ENCODE assay signal across 8 cellular contexts in the genomic region with DNA sequence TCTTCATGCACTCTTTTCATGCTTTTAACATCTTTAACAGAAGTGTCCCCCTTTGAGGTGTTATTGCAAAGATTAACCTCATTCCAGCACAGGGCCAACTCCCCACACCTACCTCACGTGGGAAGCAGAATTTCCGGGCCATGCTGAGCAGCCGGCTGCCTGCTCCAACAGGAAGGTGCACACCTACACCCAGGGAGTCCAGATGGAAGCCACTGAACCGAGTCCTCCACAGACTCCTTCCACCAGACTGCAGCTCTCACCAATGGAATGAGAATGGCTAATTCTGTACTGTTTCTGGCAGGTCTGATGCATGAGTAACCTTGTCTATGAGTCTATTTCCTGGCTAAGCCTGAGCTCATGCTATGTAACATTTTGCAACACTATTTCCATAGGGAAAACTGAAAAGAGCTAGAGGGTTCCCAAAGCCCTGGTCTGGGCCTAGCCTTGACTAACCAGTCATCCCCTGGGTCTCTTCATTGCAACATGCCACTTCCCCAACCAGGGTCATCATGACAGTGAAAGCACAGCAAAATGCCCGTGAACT. TPM values are rescaled to one million over a fixed set of nuclear protein-coding genes. Genes with fewer than 3 reads are reported as not detected.
A peak's percentile ranks its signal among the peaks of the same experiment; 100 is the strongest.
DNase-seq lines count a peak whose midpoint lies in the region; ATAC-seq and TF ChIP-seq lines count a peak whose summit lies in the region.

No MANE protein-coding gene starts in this region.

- peak; percentile 95 for TF ChIP-seq EP300 in Ishikawa (IDR thresholded peaks at IDR 0.05; ENCODE audit: borderline replicate concordance)

- peaks cover 20% of the 10 kb centered on the region for H3K79me1 ChIP-seq in mesenchymal stem cell (replicated peaks; ENCODE audit: low read length, poor library complexity, severe bottlenecking)

- intact Hi-C loops in adrenal gland (cut with DNase I) = no loop called here

- no peak overlapping the region for H3K23ac ChIP-seq in mesenchymal stem cell (ENCODE audit: low read length in 2 of 2)

- peak overlapping the region; percentile 12 for H2BK15ac ChIP-seq in mesenchymal stem cell (ENCODE audit: low read depth, poor library complexity, severe bottlenecking)

- H3K4me1 ChIP-seq in mesenchymal stem cell (ENCODE audit: control insufficient read depth, insufficient read depth, low read depth, low read length) (peaks cover 46% of the 10 kb centered on the region), adrenal gland (replicated peaks in 1 of 2) (peaks cover 0 to 11% of the 10 kb centered on the region in 2 donors)

- H4K91ac ChIP-seq in mesenchymal stem cell (ENCODE audit: low read length) = peak overlapping the region; percentile 93

- H2BK5ac ChIP-seq in mesenchymal stem cell (ENCODE audit: low read depth, low read length, poor library complexity, severe bottlenecking) = no peak overlapping the region

- 36% methylated on average over 5 of the region's 5 CpGs for WGBS in mesenchymal stem cell
- WGBS in adrenal gland, 4 donors = 75 to 89% (median 83%) methylated on average over 5 of the region's 5 CpGs

- H3K4ac ChIP-seq in mesenchymal stem cell (ENCODE audit: low read depth in 1 of 2, low read length in 2 of 2) = peak overlapping the region in 1 of 2 experiments; percentile 91

- no peak overlapping the region for H2BK12ac ChIP-seq in mesenchymal stem cell (ENCODE audit: low read length in 2 of 2)

- peak; percentile 34; the same call in 1 of the 2 replicates for TF ChIP-seq RAD21 in Ishikawa (IDR thresholded peaks at IDR 0.05; ENCODE audit: low read depth)

- H3K9me3 ChIP-seq in mesenchymal stem cell (ENCODE audit: control insufficient read depth, low read length) (no peaks in the 10 kb centered on the region), adrenal gland (replicated peaks in 1 of 3) (no peaks in the 10 kb centered on the region)

- DNase-seq in AG04449 (ENCODE audit: low read depth, low spot score) = peak; percentile 98
- peak; percentile 96 for DNase-seq in cerebellar cortex (ENCODE audit: low spot score)
- peak; percentile 99 for DNase-seq in mesenchymal stem cell
- DNase-seq in adrenal gland = no peak

- H3K27me3 ChIP-seq in mesenchymal stem cell (ENCODE audit: control insufficient read depth in 1 of 2, insufficient read depth in 1 of 2, low read length in 2 of 2) (no peaks in the 10 kb centered on the region), adrenal gland (no peaks in the 10 kb centered on the region)

- H3K27ac ChIP-seq in mesenchymal stem cell (ENCODE audit: low read length, poor library complexity, severe bottlenecking) (peak overlapping the region; percentile 77), adrenal gland (peak overlapping the region in 1 of 5 donors; percentile 37)

- H3K36me3 ChIP-seq in mesenchymal stem cell (ENCODE audit: control insufficient read depth in 1 of 2, insufficient read depth in 2 of 2, low read depth in 1 of 2, low read length in 2 of 2) (peaks cover 59 to 69% of the 10 kb centered on the region in 2 experiments), adrenal gland (replicated peaks in 1 of 2) (peaks cover 0 to 59% of the 10 kb centered on the region in 2 donors)

- no peak overlapping the region for H2AK5ac ChIP-seq in mesenchymal stem cell (ENCODE audit: low read length, severe bottlenecking)

- CTCF ChIA-PET in AG04449 (lab: Yijun Ruan, JAX) = interaction anchor here (0.8 to 1.8 kb wide), 4 partner anchors 9 to 311 kb away, joined by 3 to 6 read pairs (median 4); no protein-coding TSS in a partner anchor

- H2AFZ ChIP-seq in mesenchymal stem cell (ENCODE audit: low read depth, low read length) = no peak overlapping the region

- no peak overlapping the region for H3K14ac ChIP-seq in mesenchymal stem cell (ENCODE audit: low read length in 2 of 2)

- H3K9ac ChIP-seq in mesenchymal stem cell (ENCODE audit: low read length) = peak overlapping the region; percentile 89

- H3K4me3 ChIP-seq in AG04449 (ENCODE audit: low read depth, low read length) (peak overlapping the region; percentile 38), mesenchymal stem cell (ENCODE audit: insufficient read depth in 1 of 2, low read depth in 1 of 2, low read length in 2 of 2) (peak overlapping the region in 1 of 2 experiments; percentile 66), adrenal gland (no peak overlapping the region)

- POLR2A ChIA-PET in AG04449 (lab: Yijun Ruan, JAX) = interaction anchor here (0.7 to 1.5 kb wide), 4 partner anchors 9 to 34 kb away, joined by 3 read pairs; no protein-coding TSS in a partner anchor

- no peak overlapping the region for H3K4me2 ChIP-seq in mesenchymal stem cell (ENCODE audit: low read length, poor library complexity, severe bottlenecking)

- TF ChIP-seq CTCF in AG04449 (IDR thresholded peaks at IDR 0.05; ENCODE audit: insufficient read depth, low read length, missing control alignments) = no peak
- TF ChIP-seq CTCF in adrenal gland (IDR thresholded peaks at IDR 0.05) = no peak

- H4K8ac ChIP-seq in mesenchymal stem cell (ENCODE audit: low read length) = peak overlapping the region; percentile 90

- no peak for TF ChIP-seq POLR2A in adrenal gland (IDR thresholded peaks at IDR 0.05)

- peak overlapping the region; percentile 11 for H2BK120ac ChIP-seq in mesenchymal stem cell (ENCODE audit: low read depth, low read length)

- ATAC-seq in HG02588 (IDR thresholded peaks at IDR 0.05; ENCODE audit: unreplicated experiment) = no peak
- ATAC-seq in HG03571 (IDR thresholded peaks at IDR 0.05; ENCODE audit: unreplicated experiment) = no peak
- ATAC-seq in GM19035 (IDR thresholded peaks at IDR 0.05; ENCODE audit: unreplicated experiment) = no peak

- H3K18ac ChIP-seq in mesenchymal stem cell (ENCODE audit: low read depth in 1 of 2, low read length in 2 of 2) = peak overlapping the region; percentile 7 to 87

TF ChIP-seq in Ishikawa, 13 proteins besides CTCF, POLR2A, EP300 and RAD21:
- TF ChIP-seq, protein P1, sequence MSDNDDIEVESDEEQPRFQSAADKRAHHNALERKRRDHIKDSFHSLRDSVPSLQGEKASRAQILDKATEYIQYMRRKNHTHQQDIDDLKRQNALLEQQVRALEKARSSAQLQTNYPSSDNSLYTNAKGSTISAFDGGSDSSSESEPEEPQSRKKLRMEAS (IDR thresholded peaks at IDR 0.05) = peak; percentile 96
- TF ChIP-seq TCF12 (IDR thresholded peaks at IDR 0.05; ENCODE audit: low read depth) (peak; percentile 96), TAF1 (IDR thresholded peaks at IDR 0.05; ENCODE audit: low read depth) (no peak), CREB1 (IDR thresholded peaks at IDR 0.05; ENCODE audit: low read depth) (no peak; the same call in 1 of the 2 replicates), YY1 (IDR thresholded peaks at IDR 0.05; ENCODE audit: low read depth) (no peak), TEAD4 (IDR thresholded peaks at IDR 0.05) (peak; percentile 62), NFIC (IDR thresholded peaks at IDR 0.05) (peak; percentile 81), EGR1 (IDR thresholded peaks at IDR 0.05) (no peak), CEBPB (IDR thresholded peaks at IDR 0.05) (peak; percentile 86), FOXM1 (IDR thresholded peaks at IDR 0.05; ENCODE audit: borderline replicate concordance, low read depth) (peak; percentile 85)
- TF ChIP-seq, protein P2, sequence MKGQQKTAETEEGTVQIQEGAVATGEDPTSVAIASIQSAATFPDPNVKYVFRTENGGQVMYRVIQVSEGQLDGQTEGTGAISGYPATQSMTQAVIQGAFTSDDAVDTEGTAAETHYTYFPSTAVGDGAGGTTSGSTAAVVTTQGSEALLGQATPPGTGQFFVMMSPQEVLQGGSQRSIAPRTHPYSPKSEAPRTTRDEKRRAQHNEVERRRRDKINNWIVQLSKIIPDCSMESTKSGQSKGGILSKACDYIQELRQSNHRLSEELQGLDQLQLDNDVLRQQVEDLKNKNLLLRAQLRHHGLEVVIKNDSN (IDR thresholded peaks at IDR 0.05) = peak; percentile 87

RNA-seq across cellular contexts. Expression of a gene that starts 11.0 kb away (rescaled TPM):
- 2.3 TPM for polyA plus RNA-seq in mesenchymal stem cell (2013, experiment 1 of 2)
- 2.3 TPM for polyA plus RNA-seq in mesenchymal stem cell (2013, experiment 2 of 2)
- under 1 TPM in 1 of 8 donors, not detected in 7; 0.36 TPM for total RNA-seq in adrenal gland
- polyA plus RNA-seq in adrenal gland = under 1 TPM in 1 of 3 donors, not detected in 2; 0.10 TPM

RNA-seq across cellular contexts. Expression of a gene that starts 31.3 kb away (rescaled TPM):
- polyA plus RNA-seq in mesenchymal stem cell (2013, experiment 1 of 2) = 0.58 TPM
- polyA plus RNA-seq in mesenchymal stem cell (2013, experiment 2 of 2) = 0.52 TPM
- 1 to 10 TPM in 1 of 8 donors, under 1 TPM in 4, not detected in 3; 0.10 to 4.3 (median 0.19) TPM for total RNA-seq in adrenal gland
- under 1 TPM in 2 of 3 donors, not detected in 1; 0.13 to 0.24 TPM for polyA plus RNA-seq in adrenal gland

RNA-seq across cellular contexts. Expression of a gene that starts 33.7 kb away (rescaled TPM):
- 19.8 TPM for polyA plus RNA-seq in mesenchymal stem cell (2013, experiment 1 of 2)
- 20.1 TPM for polyA plus RNA-seq in mesenchymal stem cell (2013, experiment 2 of 2)
- total RNA-seq in adrenal gland = 10 to 100 TPM; 12.3 to 37.3 (median 26.1) TPM
- 100 to 1,000 TPM in 2 of 3 donors, 10 to 100 TPM in 1; 17.8 to 131 (median 110) TPM for polyA plus RNA-seq in adrenal gland

Comparison
In these comparisons a context has a peak if more than half of its experiments do, and no peak if none do; other contexts are left out.
1. DNase-seq: peak in AG04449 (single experiment), cerebellar cortex (single experiment) and mesenchymal stem cell (single experiment); none in adrenal gland (0 of 7).